Comparison of ENCODE assay signal across 20 cellular contexts in the genomic region with DNA sequence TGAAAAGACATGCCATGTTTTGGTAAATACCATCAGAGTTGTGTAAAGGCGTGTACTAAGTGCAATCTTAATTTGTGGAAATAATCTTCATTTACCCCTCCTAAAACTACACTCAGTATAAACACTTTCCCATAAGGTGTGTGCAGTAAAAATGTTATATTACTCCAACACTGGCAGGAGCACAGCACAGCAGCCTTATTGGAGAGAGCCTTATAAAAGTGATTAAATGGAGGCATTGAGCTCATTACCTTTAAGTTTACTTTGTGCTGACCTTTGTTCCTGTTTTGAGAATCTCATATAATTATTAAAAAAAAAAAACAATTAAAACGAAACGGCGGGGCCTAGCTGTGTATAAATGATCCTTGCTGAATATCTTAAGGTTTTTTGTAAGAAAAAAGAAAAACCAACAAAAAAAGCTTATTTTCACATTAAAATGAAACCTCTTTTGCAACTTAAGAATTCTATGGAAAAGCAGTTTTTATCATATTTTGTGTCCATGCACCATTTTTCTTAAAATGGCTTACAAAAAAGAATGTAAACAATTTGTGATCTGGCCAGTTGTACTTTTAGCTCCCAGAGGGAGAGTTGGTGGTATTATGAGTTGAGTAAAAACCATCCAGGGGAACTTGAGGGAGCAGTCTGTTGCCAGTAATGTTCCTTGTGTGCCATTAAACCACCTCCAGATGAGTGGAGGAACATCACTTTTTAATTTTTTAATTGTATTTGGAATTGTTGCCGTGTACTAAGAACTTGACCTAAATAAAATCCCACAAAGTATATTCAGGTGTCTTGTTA.
A peak's percentile ranks its signal among the peaks of the same experiment; 100 is the strongest.
DNase-seq lines count a peak whose midpoint lies in the region; ATAC-seq, FAIRE-seq and TF ChIP-seq lines count a peak whose summit lies in the region.
"Had no signal": no experiment of that assay in that cellular context is flagged by ENCODE, and none has a peak within 500 bp of the region (broad histone marks: within the 10 kb centered on the region; RNA-seq: fewer than 3 reads in every experiment).

No MANE protein-coding gene starts in this region.

- H3K4me1 Mint-ChIP-seq in T-cell: no peaks in the 10 kb centered on the region
- H3K4me1 Mint-ChIP-seq: CD4-positive, alpha-beta memory T cell had no signal

- ATAC-seq in mucosa of descending colon (peak; percentile 81), T-cell (replicated peaks in 1 of 4) (no peak), GM21529 (IDR thresholded peaks at IDR 0.05; ENCODE audit: unreplicated experiment) (no peak)
- ATAC-seq: K562 had no signal

- H2AFZ ChIP-seq in GM23248 (no peak overlapping the region), H1 (ENCODE audit: low read length) (no peak overlapping the region)

- no peak for TF ChIP-seq RAD21 in H1 (IDR thresholded peaks at IDR 0.05 in 1 of 2, conservative IDR thresholded peaks at IDR 0.05 in 1 of 2; ENCODE audit: low read depth in 2 of 2, low read length in 2 of 2)

- H3K27me3 Mint-ChIP-seq in T-cell: no peaks in the 10 kb centered on the region
- H3K27me3 Mint-ChIP-seq: CD4-positive, alpha-beta memory T cell had no signal

- H4K5ac ChIP-seq in H1 (ENCODE audit: insufficient read length, low read depth, low read length): no peak overlapping the region

- no peak for DNase-seq in GM23248
- peak; percentile 54 for DNase-seq in NCI-H82 (lab: John Stamatoyannopoulos, UW)
- no peak for DNase-seq in H1 (ENCODE audit: low read depth in 1 of 2, low spot score in 2 of 2)
- DNase-seq in mucosa of descending colon: no peak
- DNase-seq in NCI-H69 (lab: John Stamatoyannopoulos, UW): no peak
- no peak for DNase-seq in T-cell
- no peak for DNase-seq in HEK293T (ENCODE audit: extremely low spot score)
- DNase-seq: CD4-positive, alpha-beta memory T cell; DMS79 treated with DMSO at 0.1 percent for 48 hours; GOT3; NCI-H1436; NCI-H2081; NCI-H510A; Peyer's patch; SHP77; SK-N-SH; T-helper 1 cell had no signal

- H3K36me3 ChIP-seq in GM23248 (ENCODE audit: low read depth) (peaks cover 42% of the 10 kb centered on the region), H1 (ENCODE audit: control insufficient read depth in 2 of 4, insufficient read depth in 4 of 4, low read length in 3 of 4) (peaks cover 5 to 30% (median 17%) of the 10 kb centered on the region in 4 experiments; a peak in 7 of 8 replicates), mucosa of descending colon (ENCODE audit: low read depth) (no peaks in the 10 kb centered on the region)

- TF ChIP-seq POLR2A in H1 (IDR thresholded peaks at IDR 0.05; ENCODE audit: control extremely low read depth in 1 of 2, low read depth in 2 of 2, low read length in 2 of 2): no peak

- H3K27ac ChIP-seq in GM23248: peak overlapping the region; percentile 10
- no peak overlapping the region for H3K27ac ChIP-seq in H1 (ENCODE audit: low read depth, low read length)
- H3K27ac ChIP-seq: Peyer's patch had no signal

- POLR2A ChIA-PET in H1 (lab: Charles Lee; ENCODE audit: partially characterized antibody) (interaction anchor here (1.5 to 1.7 kb wide), 2 partner anchors 8 to 15 kb away, joined by 3 to 4 read pairs; no protein-coding TSS in a partner anchor), T-cell (lab: Charles Lee) (interaction anchor here (0.5 to 0.6 kb wide), 5 partner anchors 246 to 1670 kb away, joined by 3 to 7 read pairs (median 3); no protein-coding TSS in a partner anchor), HEK293T (lab: Yijun Ruan, JAX) (no interaction called here)

- intact Hi-C loops in mucosa of descending colon (cut with DNase I, micrococcal nuclease): no loop called here

- H2BK5ac ChIP-seq in H1 (ENCODE audit: low read depth, low read length): no peak overlapping the region

- peak; percentile 32 for FAIRE-seq in H1 (lab: Jason Lieb, UNC)
- FAIRE-seq: D721Med, K562 had no signal

- peaks cover 94% of the 10 kb centered on the region for H3F3A ChIP-seq in GM23248 (ENCODE audit: insufficient read depth)

- CTCF ChIA-PET in H1 (lab: Charles Lee; ENCODE audit: partially characterized antibody) (interaction anchor here (0.9 kb wide), 1 partner anchor 385 kb away, joined by 4 read pairs; no protein-coding TSS in a partner anchor), T-cell (lab: Charles Lee) (interaction anchor here (0.5 to 0.8 kb wide), 6 partner anchors 63 to 830 kb away, joined by 3 to 7 read pairs (median 4); no protein-coding TSS in a partner anchor), HEK293T (lab: Yijun Ruan, JAX) (no interaction called here)

- H3K9me3 ChIP-seq in GM23248 (ENCODE audit: low read depth) (no peaks in the 10 kb centered on the region), H1 (ENCODE audit: insufficient read depth in 2 of 2, low read depth in 1 of 2, low read length in 1 of 2) (no peaks in the 10 kb centered on the region), mucosa of descending colon (no peaks in the 10 kb centered on the region)
- H3K9me3 ChIP-seq: Peyer's patch, SK-N-SH had no signal

- no peak for TF ChIP-seq EP300 in H1 (IDR thresholded peaks at IDR 0.05; ENCODE audit: borderline replicate concordance in 1 of 2, low read depth in 2 of 2, low read length in 2 of 2)

- no peaks in the 10 kb centered on the region for H3K9me2 ChIP-seq in GM23248 (ENCODE audit: insufficient read depth)
- H3K9me2 ChIP-seq: SK-N-SH had no signal

- no peak overlapping the region for H4K8ac ChIP-seq in H1 (ENCODE audit: extremely low read depth, insufficient read depth, low read length)

- no peak overlapping the region for H3K4me3 Mint-ChIP-seq in T-cell
- H3K4me3 Mint-ChIP-seq: CD4-positive, alpha-beta memory T cell had no signal

- H3K4ac ChIP-seq in H1 (replicated peaks; ENCODE audit: insufficient read length, low read depth, low read length): no peak overlapping the region

- H3K36me3 Mint-ChIP-seq in T-cell: peaks cover 19% of the 10 kb centered on the region

- no peaks in the 10 kb centered on the region for H3K27me3 ChIP-seq in GM23248 (replicated peaks; ENCODE audit: insufficient read depth)
- H3K27me3 ChIP-seq in H1 (replicated peaks in 1 of 4; ENCODE audit: control insufficient read depth in 3 of 4, extremely low read depth in 1 of 4, insufficient read depth in 3 of 4, low read length in 3 of 4): no peaks in the 10 kb centered on the region
- H3K27me3 ChIP-seq: Peyer's patch had no signal

- H3K4me1 ChIP-seq in GM23248 (ENCODE audit: insufficient read depth) (peaks cover 29% of the 10 kb centered on the region), H1 (replicated peaks in 1 of 4; ENCODE audit: control insufficient read depth in 3 of 4, insufficient read depth in 4 of 4, low read length in 3 of 4) (no peaks in the 10 kb centered on the region), mucosa of descending colon (ENCODE audit: low read depth) (no peaks in the 10 kb centered on the region)

- no peaks in the 10 kb centered on the region for H3K79me1 ChIP-seq in H1 (ENCODE audit: low read depth, low read length)

- H2BK15ac ChIP-seq in H1 (ENCODE audit: low read length): no peak overlapping the region

- no peak overlapping the region for H3K9ac ChIP-seq in GM23248
- H3K9ac ChIP-seq in H1 (replicated peaks in 1 of 4; ENCODE audit: extremely low read depth in 1 of 4, low read depth in 3 of 4, low read length in 3 of 4): no peak overlapping the region
- H3K9ac ChIP-seq: SK-N-SH had no signal

- H3K79me2 ChIP-seq in GM23248 (ENCODE audit: insufficient read depth) (peaks cover 48% of the 10 kb centered on the region), H1 (ENCODE audit: control insufficient read depth in 1 of 2, insufficient read depth in 2 of 2, low read length in 2 of 2) (no peaks in the 10 kb centered on the region)

- no peak overlapping the region for H3K18ac ChIP-seq in H1 (ENCODE audit: extremely low read depth, low read length)

- TF ChIP-seq CTCF in H1 (IDR thresholded peaks at IDR 0.05; ENCODE audit: control extremely low read depth in 1 of 3, insufficient read depth in 1 of 3, low read depth in 1 of 3, low read length in 3 of 3) (no peak), mucosa of descending colon (IDR thresholded peaks at IDR 0.05) (no peak)

- no peak overlapping the region for H2BK120ac ChIP-seq in H1 (replicated peaks; ENCODE audit: low read depth, low read length)

- H2BK20ac ChIP-seq in H1 (ENCODE audit: low read length): no peak overlapping the region

- no peaks in the 10 kb centered on the region for H3K23me2 ChIP-seq in H1 (ENCODE audit: low read depth, low read length)

- H3K4me3 ChIP-seq in GM23248 (no peak overlapping the region), H1 (ENCODE audit: extremely low read depth in 1 of 4, insufficient read depth in 2 of 4, low read depth in 3 of 4, low read length in 4 of 4) (no peak overlapping the region), mucosa of descending colon (no peak overlapping the region)
- H3K4me3 ChIP-seq: K562, Peyer's patch had no signal

- no peak overlapping the region for H3K27ac Mint-ChIP-seq in T-cell

- in situ Hi-C loops in GM23248 (cut with MboI): no loop called here

- 76 to 77% methylated on average over 5 of the region's 5 CpGs for WGBS in GM23248 (ENCODE audit: low coverage in 1 of 2, low lambda C conversion rate in 2 of 2, missing lambda C conversion rate in 2 of 2), 2 experiments
- WGBS in H1 (ENCODE audit: extremely low coverage in 1 of 2, insufficient coverage in 1 of 2, insufficient read length in 1 of 2, insufficient replicate concordance in 2 of 2, low coverage in 1 of 2, low lambda C conversion rate in 2 of 2, missing lambda C conversion rate in 1 of 2), 2 experiments: 92% methylated on average over 5 of the region's 5 CpGs; no CpG with 5 or more reads in 1 of the 2 experiments

- no peak overlapping the region for H2BK12ac ChIP-seq in H1 (ENCODE audit: low read depth, low read length)

- no peak overlapping the region for H3K4me2 ChIP-seq in GM23248 (ENCODE audit: unreplicated experiment)
- no peak overlapping the region for H3K4me2 ChIP-seq in H1 (ENCODE audit: insufficient read depth in 1 of 2, low read depth in 2 of 2, low read length in 2 of 2)
- H3K4me2 ChIP-seq: SK-N-SH had no signal

- H3K14ac ChIP-seq in H1 (ENCODE audit: insufficient read length): no peak overlapping the region

- H3K56ac ChIP-seq in H1 (replicated peaks; ENCODE audit: insufficient read length, low read depth, low read length): no peak overlapping the region

- H2AK5ac ChIP-seq in H1 (ENCODE audit: low read depth, low read length): no peak overlapping the region

- H4K91ac ChIP-seq in H1 (replicated peaks; ENCODE audit: insufficient read length, low read length): no peak overlapping the region

- no peak overlapping the region for H3K23ac ChIP-seq in H1 (ENCODE audit: insufficient read length)

- H3K9me3 Mint-ChIP-seq in T-cell: no peaks in the 10 kb centered on the region
- H3K9me3 Mint-ChIP-seq: CD4-positive, alpha-beta memory T cell had no signal

- H4K20me1 ChIP-seq in GM23248 (ENCODE audit: insufficient read depth) (0 out of 2 replicates have a peak, but pooled peaks cover 4% of the 10 kb centered on the region), H1 (replicated peaks in 1 of 2; ENCODE audit: control insufficient read depth in 1 of 2, insufficient read depth in 2 of 2, low read length in 2 of 2) (peaks cover 0 to 4% of the 10 kb centered on the region in 2 experiments)

TF ChIP-seq in H1, 55 proteins besides CTCF, POLR2A, EP300 and RAD21:
- TF ChIP-seq CBX8 (IDR thresholded peaks at IDR 0.05; ENCODE audit: borderline replicate concordance, low read depth, low read length): no peak
